8 cellular contexts compared by ENCODE assay signal in genomic region chr4:24470681-24471622, GRCh38.
DNase-seq lines count a peak whose midpoint lies in the region; ATAC-seq lines count a peak whose summit lies in the region.

No MANE protein-coding gene starts in this region.

- no peaks in the 10 kb centered on the region for H3K9me3 Mint-ChIP-seq in activated T-helper 17 cell treated with anti-CD3 and anti-CD28 coated beads, Interleukin-2, amount 50 U/mL, for 72 hours

- H3K27ac Mint-ChIP-seq in activated T-helper 17 cell treated with anti-CD3 and anti-CD28 coated beads, Interleukin-2, amount 50 U/mL, for 72 hours: no peak overlapping the region

- H3K4me1 Mint-ChIP-seq in activated T-helper 17 cell treated with anti-CD3 and anti-CD28 coated beads, Interleukin-2, amount 50 U/mL, for 72 hours: peaks cover 16% of the 10 kb centered on the region

- peak; percentile 42 for DNase-seq in M059J (ENCODE audit: low read depth)
- peak; percentile 25 for DNase-seq in foreskin melanocyte
- peak in 42 of 56 donors; percentile 3 to 64 (median 28) for DNase-seq in nucleus accumbens (lab: John Stamatoyannopoulos, UW)

- no peaks in the 10 kb centered on the region for H3K36me3 Mint-ChIP-seq in activated T-helper 17 cell treated with anti-CD3 and anti-CD28 coated beads, Interleukin-2, amount 50 U/mL, for 72 hours (ENCODE audit: low read depth)

- peaks cover 45% of the 10 kb centered on the region for H3K27me3 Mint-ChIP-seq in activated T-helper 17 cell treated with anti-CD3 and anti-CD28 coated beads, Interleukin-2, amount 50 U/mL, for 72 hours

- peak overlapping the region; percentile 55 for H3K4me3 ChIP-seq in GM08714 (ENCODE audit: low read length)

- peak overlapping the region; percentile 86 for H3K4me3 Mint-ChIP-seq in activated T-helper 17 cell treated with anti-CD3 and anti-CD28 coated beads, Interleukin-2, amount 50 U/mL, for 72 hours

- peak; percentile 36 for ATAC-seq in activated T-helper 17 cell treated with anti-CD3 and anti-CD28 coated beads, Interleukin-2, amount 50 U/mL, for 72 hours (replicated peaks)
- ATAC-seq in GM19467 (IDR thresholded peaks at IDR 0.05; ENCODE audit: unreplicated experiment): no peak
- no peak for ATAC-seq in GM21515 (IDR thresholded peaks at IDR 0.05; ENCODE audit: unreplicated experiment)
- no peak for ATAC-seq in HG03159 (IDR thresholded peaks at IDR 0.05; ENCODE audit: unreplicated experiment)
